Comparison of ENCODE assay signal across 10 cellular contexts in the genomic region with DNA sequence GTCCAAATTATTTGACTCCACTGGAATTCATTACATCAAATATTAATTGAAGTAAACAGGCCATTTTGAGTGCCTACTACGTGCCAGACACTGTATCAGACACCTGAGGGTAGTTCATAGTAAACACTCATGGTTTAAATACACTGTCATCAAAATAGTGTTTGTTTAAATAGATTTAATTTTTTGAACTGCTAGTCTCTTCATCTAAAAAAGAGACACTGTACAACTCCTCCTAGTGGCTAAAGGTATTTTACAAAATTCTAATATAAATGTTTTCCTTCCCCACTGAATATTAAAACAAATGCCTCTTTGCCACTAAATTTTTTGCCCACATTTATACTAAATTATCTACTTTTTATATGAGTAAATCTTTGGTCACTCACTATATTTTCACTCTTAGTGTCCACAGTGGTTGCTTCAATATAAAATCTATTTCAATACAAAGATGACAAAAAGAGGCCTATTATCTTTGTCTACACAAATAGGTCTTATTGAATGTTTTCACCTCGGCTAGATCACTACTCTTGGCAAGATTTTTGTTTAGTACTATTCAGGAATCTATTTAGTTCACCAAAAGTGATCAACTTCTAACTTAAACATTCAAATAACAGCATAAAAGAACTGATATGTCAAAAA. TPM values are rescaled to one million over a fixed set of nuclear protein-coding genes. Genes with fewer than 3 reads are reported as not detected.
DNase-seq lines count a peak whose midpoint lies in the region; ATAC-seq, FAIRE-seq and TF ChIP-seq lines count a peak whose summit lies in the region.
"Had no signal": no experiment of that assay in that cellular context is flagged by ENCODE, and none has a peak within 500 bp of the region (broad histone marks: within the 10 kb centered on the region; RNA-seq: fewer than 3 reads in every experiment).

No MANE protein-coding gene starts in this region.

- no peak for ATAC-seq in activated CD4-positive, CD25-positive, alpha-beta regulatory T cell treated with anti-CD3 and anti-CD28 coated beads, Interleukin-2, amount 50 U/mL, for 24 hours

- no peak for TF ChIP-seq EP300 in transverse colon (IDR thresholded peaks at IDR 0.05; ENCODE audit: low read depth)

- no peaks in the 10 kb centered on the region for H3K4me1 ChIP-seq in cardiac muscle cell (ENCODE audit: low read depth)
- H3K4me1 ChIP-seq in transverse colon = no peaks in the 10 kb centered on the region

- no peak overlapping the region for H3K27ac ChIP-seq in cardiac muscle cell
- no peak overlapping the region for H3K27ac ChIP-seq in transverse colon

- H3K4me3 ChIP-seq in cardiac muscle cell (no peak overlapping the region), transverse colon (no peak overlapping the region)

- intact Hi-C loops in cardiac septum (cut with DNase I) = no loop called here
- intact Hi-C loops in transverse colon (cut with DNase I; ENCODE audit: low total_unique reads) = no loop called here

- H3K27me3 ChIP-seq in cardiac muscle cell = no peaks in the 10 kb centered on the region
- H3K27me3 ChIP-seq in transverse colon = no peaks in the 10 kb centered on the region

- TF ChIP-seq CTCF in cardiac muscle cell (IDR thresholded peaks at IDR 0.05; ENCODE audit: low read depth, low read length) = peak; percentile 49
- peak; percentile 24 to 54 (median 42) for TF ChIP-seq CTCF in transverse colon (IDR thresholded peaks at IDR 0.05)

- peak; percentile 14 to 16 for DNase-seq in cardiac muscle cell (ENCODE audit: low read depth in 1 of 2, low spot score in 1 of 2)
- DNase-seq in cardiac septum (ENCODE audit: low spot score) = no peak
- peak; percentile 5 for DNase-seq in RPMI7951 (ENCODE audit: low read depth)
- no peak for DNase-seq in frontal cortex (ENCODE audit: low spot score in 2 of 2)
- DNase-seq in transverse colon = no peak
- DNase-seq in amygdala (lab: John Stamatoyannopoulos, UW) = no peak
- no peak for DNase-seq in activated CD4-positive, alpha-beta T cell treated with anti-CD3 and anti-CD28 coated beads, Interleukin-2, amount 50 U/mL, for 4 hours
- DNase-seq: activated CD4-positive, alpha-beta T cell treated with anti-CD3 and anti-CD28 coated beads for 1 hour; stimulated activated CD4-positive, alpha-beta T cell treated with anti-CD3 and anti-CD28 coated beads, Interleukin-2, amount 100 ng/mL, for 48 hours had no signal

- H3K9me3 ChIP-seq in cardiac muscle cell (ENCODE audit: low read depth) (no peaks in the 10 kb centered on the region), transverse colon (no peaks in the 10 kb centered on the region)

- peak; percentile 73 for FAIRE-seq in frontal cortex (lab: Jason Lieb, UNC)

- no peak for TF ChIP-seq POLR2A in transverse colon (IDR thresholded peaks at IDR 0.05)

- in situ Hi-C loops in transverse colon (cut with MboI; ENCODE audit: low pct_ligation_motif_present in 1 of 4, low pct_unique_long_range_greater_than_20kb in 1 of 4, low sequenced_read_pairs in 3 of 4) = no loop called here

- 42 to 71% methylated on average over 2 of the region's 2 CpGs for WGBS in transverse colon (ENCODE audit: low coverage in 1 of 2), 2 donors

- no peaks in the 10 kb centered on the region for H3K36me3 ChIP-seq in cardiac muscle cell
- no peaks in the 10 kb centered on the region for H3K36me3 ChIP-seq in transverse colon

RNA-seq across cellular contexts. Expression of a gene that starts 15.4 kb away (rescaled TPM):
- 16.0 and 21.0 TPM in 2 replicates for total RNA-seq in cardiac muscle cell
- polyA plus RNA-seq in cardiac muscle cell = 45.4 and 52.7 TPM in 2 replicates
- 10.9 TPM for total RNA-seq in cardiac septum
- total RNA-seq in RPMI7951 (2014; rRNA removed; shearing (Covaris generic)) = 32.6 and 35.6 TPM in 2 replicates
- total RNA-seq in frontal cortex = 26.5 TPM
- 10 to 100 TPM in 2 of 4 donors, 1 to 10 TPM in 2; 4.6 to 38.1 (median 14.4) TPM for total RNA-seq in transverse colon

RNA-seq across cellular contexts. Expression of a gene that starts 15.6 kb away (rescaled TPM):
- total RNA-seq in cardiac muscle cell = 10.2 and 11.6 TPM in 2 replicates
- polyA plus RNA-seq in cardiac muscle cell = 26.1 and 27.3 TPM in 2 replicates
- 15.8 TPM for total RNA-seq in cardiac septum
- total RNA-seq in RPMI7951 (2014; rRNA removed; shearing (Covaris generic)) = 40.5 and 43.5 TPM in 2 replicates
- 46.1 TPM for total RNA-seq in frontal cortex
- total RNA-seq in transverse colon = 10 to 100 TPM in 3 of 4 donors, 1 to 10 TPM in 1; 6.0 to 18.1 (median 14.7) TPM

RNA-seq across cellular contexts. Expression of a gene that starts 59.1 kb away (rescaled TPM):
- 6.4 and 9.9 TPM in 2 replicates for total RNA-seq in cardiac muscle cell
- polyA plus RNA-seq in cardiac muscle cell = 4.6 and 11.9 TPM in 2 replicates
- total RNA-seq in cardiac septum = 8.7 TPM
- 4.1 and 7.5 TPM in 2 replicates for total RNA-seq in RPMI7951 (2014; rRNA removed; shearing (Covaris generic))
- total RNA-seq in frontal cortex = 6.1 TPM
- 1 to 10 TPM in 3 of 4 donors, not detected in 1; 1.2 to 3.2 (median 2.2) TPM for total RNA-seq in transverse colon

RNA-seq across cellular contexts. Expression of a gene that starts 59.2 kb away (rescaled TPM):
- total RNA-seq in cardiac muscle cell = 89.7 and 164 TPM in 2 replicates
- polyA plus RNA-seq in cardiac muscle cell = 105 and 167 TPM in 2 replicates
- total RNA-seq in cardiac septum = 314 TPM
- 53.3 and 64.2 TPM in 2 replicates for total RNA-seq in RPMI7951 (2014; rRNA removed; shearing (Covaris generic))
- 16.7 TPM for total RNA-seq in frontal cortex
- 10 to 100 TPM in 3 of 4 donors, 1 to 10 TPM in 1; 8.2 to 58.1 (median 41.6) TPM for total RNA-seq in transverse colon

Comparison
In these comparisons a context has a peak if more than half of its experiments do, and no peak if none do; other contexts are left out.
1. DNase-seq: peak in cardiac muscle cell (2 of 2) and RPMI7951 (single experiment); none in cardiac septum (single experiment), frontal cortex (0 of 2), transverse colon (single experiment), amygdala (0 of 56) and activated CD4-positive, alpha-beta T cell treated with anti-CD3 and anti-CD28 coated beads, Interleukin-2, amount 50 U/mL, for 4 hours (0 of 2).